1 cellular context compared by ENCODE assay signal in genomic region chr11:27234043-27234668, GRCh38.
TF ChIP-seq lines count a peak whose summit lies in the region.

No MANE protein-coding gene starts in this region.

TF ChIP-seq in GM12878, 131 proteins besides CTCF, POLR2A, EP300 and RAD21 (continued from another document and continues in another):
- TF ChIP-seq, protein P1, sequence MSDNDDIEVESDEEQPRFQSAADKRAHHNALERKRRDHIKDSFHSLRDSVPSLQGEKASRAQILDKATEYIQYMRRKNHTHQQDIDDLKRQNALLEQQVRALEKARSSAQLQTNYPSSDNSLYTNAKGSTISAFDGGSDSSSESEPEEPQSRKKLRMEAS (IDR thresholded peaks at IDR 0.05; ENCODE audit: low read depth, low read length): peak; percentile 64; the same call in 1 of the 2 replicates
- TF ChIP-seq CHD1 (IDR thresholded peaks at IDR 0.05; ENCODE audit: low read depth, low read length) (no peak), SUPT20H (IDR thresholded peaks at IDR 0.05; ENCODE audit: borderline replicate concordance, control insufficient read depth, low read depth, low read length) (no peak), SREBF1 (IDR thresholded peaks at IDR 0.05; ENCODE audit: low read length) (no peak), ESRRA (IDR thresholded peaks at IDR 0.05; ENCODE audit: low read length) (no peak), GABPA (IDR thresholded peaks at IDR 0.05; ENCODE audit: low read depth) (no peak), MXI1 (IDR thresholded peaks at IDR 0.05; ENCODE audit: low read depth, low read length) (peak; percentile 57; the same call in 1 of the 2 replicates), EGR1 (IDR thresholded peaks at IDR 0.05; ENCODE audit: borderline replicate concordance in 1 of 2, low read depth in 2 of 2, low read length in 2 of 2) (no peak), BACH1 (IDR thresholded peaks at IDR 0.05; ENCODE audit: borderline replicate concordance) (peak; percentile 96), RELA (IDR thresholded peaks at IDR 0.05; ENCODE audit: borderline replicate concordance, partially characterized antibody) (no peak), FOS (IDR thresholded peaks at IDR 0.05; ENCODE audit: borderline replicate concordance, extremely low read depth, insufficient read length) (no peak), JUND (IDR thresholded peaks at IDR 0.05; ENCODE audit: low read depth, low read length) (0 out of 2 replicates have a peak, but pooled peaks have one; percentile 25), IKZF1 (conservative IDR thresholded peaks at IDR 0.05) (peak; percentile 96), SPI1 (IDR thresholded peaks at IDR 0.05; ENCODE audit: borderline replicate concordance, insufficient read depth, low read depth, low read length) (peak; percentile 97), REST (IDR thresholded peaks at IDR 0.05; ENCODE audit: low read depth, low read length) (no peak), E2F4 (IDR thresholded peaks at IDR 0.05; ENCODE audit: low read depth, low read length) (peak; percentile 70; the same call in 1 of the 2 replicates), SIX5 (IDR thresholded peaks at IDR 0.05; ENCODE audit: low read depth, low read length, severe bottlenecking) (no peak), SRF (IDR thresholded peaks at IDR 0.05; ENCODE audit: low read depth in 2 of 2, low read length in 2 of 2) (no peak), EZH2 (IDR thresholded peaks at IDR 0.05; ENCODE audit: borderline replicate concordance, control insufficient read depth, low read depth, low read length) (no peak), ETV6 (conservative IDR thresholded peaks at IDR 0.05 in 1 of 2, IDR thresholded peaks at IDR 0.05 in 1 of 2; ENCODE audit: borderline replicate concordance in 1 of 2, low read depth in 1 of 2) (peak in 1 of 2 experiments; percentile 19; a peak in 1 of 4 replicates), NFXL1 (IDR thresholded peaks at IDR 0.05; ENCODE audit: borderline replicate concordance) (no peak), NR2F1 (conservative IDR thresholded peaks at IDR 0.05) (peak; percentile 98), SP1 (IDR thresholded peaks at IDR 0.05; ENCODE audit: low read depth, low read length) (peak; percentile 60), SMARCA5 (IDR thresholded peaks at IDR 0.05) (0 out of 2 replicates have a peak, but pooled peaks have one; percentile 60), SREBF2 (IDR thresholded peaks at IDR 0.05; ENCODE audit: low read length) (no peak), ASH2L (IDR thresholded peaks at IDR 0.05; ENCODE audit: borderline replicate concordance, low read depth) (no peak), HDAC6 (IDR thresholded peaks at IDR 0.05; ENCODE audit: unreplicated experiment) (no peak), BHLHE40 (IDR thresholded peaks at IDR 0.05; ENCODE audit: borderline replicate concordance in 1 of 2, low read depth in 2 of 2, low read length in 1 of 2) (peak; percentile 86 to 92), PAX8 (IDR thresholded peaks at IDR 0.05) (no peak), PKNOX1 (IDR thresholded peaks at IDR 0.05) (no peak), TAF1 (IDR thresholded peaks at IDR 0.05; ENCODE audit: borderline replicate concordance, low read depth, low read length) (no peak), KLF5 (IDR thresholded peaks at IDR 0.05; ENCODE audit: partially characterized antibody) (peak; percentile 84), JUNB (IDR thresholded peaks at IDR 0.05) (peak; percentile 19; the same call in 1 of the 2 replicates), ZBED1 (IDR thresholded peaks at IDR 0.05; ENCODE audit: borderline replicate concordance) (no peak), TCF12 (IDR thresholded peaks at IDR 0.05; ENCODE audit: low read depth, low read length) (peak; percentile 84; the same call in 1 of the 2 replicates), ATF7 (IDR thresholded peaks at IDR 0.05; ENCODE audit: low read depth) (peak; percentile 93), CREB1 (IDR thresholded peaks at IDR 0.05; ENCODE audit: low read depth) (peak; percentile 45; the same call in 1 of the 2 replicates), KDM1A (IDR thresholded peaks at IDR 0.05; ENCODE audit: borderline replicate concordance) (no peak), DPF2 (IDR thresholded peaks at IDR 0.05) (peak; percentile 99)
- TF ChIP-seq, protein P2, sequence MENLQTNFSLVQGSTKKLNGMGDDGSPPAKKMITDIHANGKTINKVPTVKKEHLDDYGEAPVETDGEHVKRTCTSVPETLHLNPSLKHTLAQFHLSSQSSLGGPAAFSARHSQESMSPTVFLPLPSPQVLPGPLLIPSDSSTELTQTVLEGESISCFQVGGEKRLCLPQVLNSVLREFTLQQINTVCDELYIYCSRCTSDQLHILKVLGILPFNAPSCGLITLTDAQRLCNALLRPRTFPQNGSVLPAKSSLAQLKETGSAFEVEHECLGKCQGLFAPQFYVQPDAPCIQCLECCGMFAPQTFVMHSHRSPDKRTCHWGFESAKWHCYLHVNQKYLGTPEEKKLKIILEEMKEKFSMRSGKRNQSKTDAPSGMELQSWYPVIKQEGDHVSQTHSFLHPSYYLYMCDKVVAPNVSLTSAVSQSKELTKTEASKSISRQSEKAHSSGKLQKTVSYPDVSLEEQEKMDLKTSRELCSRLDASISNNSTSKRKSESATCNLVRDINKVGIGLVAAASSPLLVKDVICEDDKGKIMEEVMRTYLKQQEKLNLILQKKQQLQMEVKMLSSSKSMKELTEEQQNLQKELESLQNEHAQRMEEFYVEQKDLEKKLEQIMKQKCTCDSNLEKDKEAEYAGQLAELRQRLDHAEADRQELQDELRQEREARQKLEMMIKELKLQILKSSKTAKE (IDR thresholded peaks at IDR 0.05; ENCODE audit: low read depth, poor library complexity, severe bottlenecking): peak; percentile 95
- TF ChIP-seq, protein P3, sequence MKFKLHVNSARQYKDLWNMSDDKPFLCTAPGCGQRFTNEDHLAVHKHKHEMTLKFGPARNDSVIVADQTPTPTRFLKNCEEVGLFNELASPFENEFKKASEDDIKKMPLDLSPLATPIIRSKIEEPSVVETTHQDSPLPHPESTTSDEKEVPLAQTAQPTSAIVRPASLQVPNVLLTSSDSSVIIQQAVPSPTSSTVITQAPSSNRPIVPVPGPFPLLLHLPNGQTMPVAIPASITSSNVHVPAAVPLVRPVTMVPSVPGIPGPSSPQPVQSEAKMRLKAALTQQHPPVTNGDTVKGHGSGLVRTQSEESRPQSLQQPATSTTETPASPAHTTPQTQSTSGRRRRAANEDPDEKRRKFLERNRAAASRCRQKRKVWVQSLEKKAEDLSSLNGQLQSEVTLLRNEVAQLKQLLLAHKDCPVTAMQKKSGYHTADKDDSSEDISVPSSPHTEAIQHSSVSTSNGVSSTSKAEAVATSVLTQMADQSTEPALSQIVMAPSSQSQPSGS (IDR thresholded peaks at IDR 0.05; ENCODE audit: low read length): peak; percentile 46; the same call in 1 of the 2 replicates
- TF ChIP-seq, protein P4, sequence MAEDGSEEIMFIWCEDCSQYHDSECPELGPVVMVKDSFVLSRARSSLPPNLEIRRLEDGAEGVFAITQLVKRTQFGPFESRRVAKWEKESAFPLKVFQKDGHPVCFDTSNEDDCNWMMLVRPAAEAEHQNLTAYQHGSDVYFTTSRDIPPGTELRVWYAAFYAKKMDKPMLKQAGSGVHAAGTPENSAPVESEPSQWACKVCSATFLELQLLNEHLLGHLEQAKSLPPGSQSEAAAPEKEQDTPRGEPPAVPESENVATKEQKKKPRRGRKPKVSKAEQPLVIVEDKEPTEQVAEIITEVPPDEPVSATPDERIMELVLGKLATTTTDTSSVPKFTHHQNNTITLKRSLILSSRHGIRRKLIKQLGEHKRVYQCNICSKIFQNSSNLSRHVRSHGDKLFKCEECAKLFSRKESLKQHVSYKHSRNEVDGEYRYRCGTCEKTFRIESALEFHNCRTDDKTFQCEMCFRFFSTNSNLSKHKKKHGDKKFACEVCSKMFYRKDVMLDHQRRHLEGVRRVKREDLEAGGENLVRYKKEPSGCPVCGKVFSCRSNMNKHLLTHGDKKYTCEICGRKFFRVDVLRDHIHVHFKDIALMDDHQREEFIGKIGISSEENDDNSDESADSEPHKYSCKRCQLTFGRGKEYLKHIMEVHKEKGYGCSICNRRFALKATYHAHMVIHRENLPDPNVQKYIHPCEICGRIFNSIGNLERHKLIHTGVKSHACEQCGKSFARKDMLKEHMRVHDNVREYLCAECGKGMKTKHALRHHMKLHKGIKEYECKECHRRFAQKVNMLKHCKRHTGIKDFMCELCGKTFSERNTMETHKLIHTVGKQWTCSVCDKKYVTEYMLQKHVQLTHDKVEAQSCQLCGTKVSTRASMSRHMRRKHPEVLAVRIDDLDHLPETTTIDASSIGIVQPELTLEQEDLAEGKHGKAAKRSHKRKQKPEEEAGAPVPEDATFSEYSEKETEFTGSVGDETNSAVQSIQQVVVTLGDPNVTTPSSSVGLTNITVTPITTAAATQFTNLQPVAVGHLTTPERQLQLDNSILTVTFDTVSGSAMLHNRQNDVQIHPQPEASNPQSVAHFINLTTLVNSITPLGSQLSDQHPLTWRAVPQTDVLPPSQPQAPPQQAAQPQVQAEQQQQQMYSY (CRISPR knock-in tag; IDR thresholded peaks at IDR 0.05): no peak
- TF ChIP-seq, protein P5, sequence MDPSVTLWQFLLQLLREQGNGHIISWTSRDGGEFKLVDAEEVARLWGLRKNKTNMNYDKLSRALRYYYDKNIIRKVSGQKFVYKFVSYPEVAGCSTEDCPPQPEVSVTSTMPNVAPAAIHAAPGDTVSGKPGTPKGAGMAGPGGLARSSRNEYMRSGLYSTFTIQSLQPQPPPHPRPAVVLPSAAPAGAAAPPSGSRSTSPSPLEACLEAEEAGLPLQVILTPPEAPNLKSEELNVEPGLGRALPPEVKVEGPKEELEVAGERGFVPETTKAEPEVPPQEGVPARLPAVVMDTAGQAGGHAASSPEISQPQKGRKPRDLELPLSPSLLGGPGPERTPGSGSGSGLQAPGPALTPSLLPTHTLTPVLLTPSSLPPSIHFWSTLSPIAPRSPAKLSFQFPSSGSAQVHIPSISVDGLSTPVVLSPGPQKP (IDR thresholded peaks at IDR 0.05; ENCODE audit: low read depth, low read length): no peak
- TF ChIP-seq, protein P6, sequence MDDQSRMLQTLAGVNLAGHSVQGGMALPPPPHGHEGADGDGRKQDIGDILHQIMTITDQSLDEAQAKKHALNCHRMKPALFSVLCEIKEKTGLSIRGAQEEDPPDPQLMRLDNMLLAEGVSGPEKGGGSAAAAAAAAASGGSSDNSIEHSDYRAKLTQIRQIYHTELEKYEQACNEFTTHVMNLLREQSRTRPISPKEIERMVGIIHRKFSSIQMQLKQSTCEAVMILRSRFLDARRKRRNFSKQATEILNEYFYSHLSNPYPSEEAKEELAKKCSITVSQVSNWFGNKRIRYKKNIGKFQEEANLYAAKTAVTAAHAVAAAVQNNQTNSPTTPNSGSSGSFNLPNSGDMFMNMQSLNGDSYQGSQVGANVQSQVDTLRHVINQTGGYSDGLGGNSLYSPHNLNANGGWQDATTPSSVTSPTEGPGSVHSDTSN (IDR thresholded peaks at IDR 0.05; ENCODE audit: insufficient replicate concordance, low read depth, low read length): no peak
- TF ChIP-seq, protein P7, sequence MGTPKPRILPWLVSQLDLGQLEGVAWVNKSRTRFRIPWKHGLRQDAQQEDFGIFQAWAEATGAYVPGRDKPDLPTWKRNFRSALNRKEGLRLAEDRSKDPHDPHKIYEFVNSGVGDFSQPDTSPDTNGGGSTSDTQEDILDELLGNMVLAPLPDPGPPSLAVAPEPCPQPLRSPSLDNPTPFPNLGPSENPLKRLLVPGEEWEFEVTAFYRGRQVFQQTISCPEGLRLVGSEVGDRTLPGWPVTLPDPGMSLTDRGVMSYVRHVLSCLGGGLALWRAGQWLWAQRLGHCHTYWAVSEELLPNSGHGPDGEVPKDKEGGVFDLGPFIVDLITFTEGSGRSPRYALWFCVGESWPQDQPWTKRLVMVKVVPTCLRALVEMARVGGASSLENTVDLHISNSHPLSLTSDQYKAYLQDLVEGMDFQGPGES (IDR thresholded peaks at IDR 0.05): no peak
